ENCODE assay signal across 8 cellular contexts in genomic region chr3:123026551-123027291, GRCh38. TPM values are rescaled to one million over a fixed set of nuclear protein-coding genes. Genes with fewer than 3 reads are reported as not detected.
DNase-seq lines count a peak whose midpoint lies in the region; ATAC-seq, FAIRE-seq and TF ChIP-seq lines count a peak whose summit lies in the region.

No MANE protein-coding gene starts in this region.

- SMC1A ChIA-PET in GM12878 (lab: Charles Lee; ENCODE audit: uncharacterized antibody, unreplicated experiment), result interaction anchor here (0.7 kb wide), 1 partner anchor 32 kb away, joined by 3 read pairs; no protein-coding TSS in a partner anchor

- no peaks in the 10 kb centered on the region for H3K36me3 ChIP-seq in CD4-positive, CD25-positive, alpha-beta regulatory T cell (ENCODE audit: control insufficient read depth, insufficient read depth, low read length)
- H3K36me3 ChIP-seq in GM12878 (ENCODE audit: control insufficient read depth in 2 of 2, insufficient read depth in 2 of 2, low read length in 1 of 2) (no peaks in the 10 kb centered on the region), kidney (ENCODE audit: control insufficient read depth in 1 of 2, insufficient read depth in 2 of 2, low read length in 2 of 2) (no peaks in the 10 kb centered on the region)

- CTCF ChIA-PET in GM12878 (lab: Yijun Ruan, JAX), result interaction anchor here (0.6 to 4.1 kb wide), 7 partner anchors 81 to 720 kb away, joined by 3 to 41 read pairs (median 4); no protein-coding TSS in a partner anchor

- H3K9ac ChIP-seq in GM12878 (ENCODE audit: control insufficient read depth, insufficient read depth, low read length) (no peak overlapping the region), kidney (ENCODE audit: low read length in 2 of 2) (no peak overlapping the region)

- TF ChIP-seq CTCF in GM12878 (IDR thresholded peaks at IDR 0.05 in 2 of 3, conservative IDR thresholded peaks at IDR 0.05 in 1 of 3; ENCODE audit: control insufficient read depth in 2 of 3, extremely low read depth in 1 of 3, insufficient read depth in 1 of 3, low read depth in 3 of 3, low read length in 3 of 3) (no peak), kidney (IDR thresholded peaks at IDR 0.05; ENCODE audit: borderline replicate concordance, extremely low read depth, insufficient read depth) (no peak)

- RAD21 ChIA-PET in GM12878 (lab: Charles Lee; ENCODE audit: unreplicated experiment), result interaction anchor here (0.7 to 5.7 kb wide), 3 partner anchors 41 to 272 kb away, joined by 3 to 32 read pairs (median 4); no protein-coding TSS in a partner anchor

- peak overlapping the region; percentile 84 for H3K4me2 ChIP-seq in GM12878 (ENCODE audit: control insufficient read depth, insufficient read depth)

- H4K20me1 ChIP-seq in GM12878 (ENCODE audit: control insufficient read depth, insufficient read depth), result no peaks in the 10 kb centered on the region; the same call in 1 of the 2 replicates

- POLR2A ChIA-PET in GM12878 (lab: Charles Lee), result interaction anchor here (0.7 kb wide), 1 partner anchor 465 kb away, joined by 3 read pairs; no protein-coding TSS in a partner anchor

- no peak overlapping the region for H3K4me3 ChIP-seq in CD4-positive, CD25-positive, alpha-beta regulatory T cell (ENCODE audit: low read depth, low read length)
- peak overlapping the region; percentile 50; the same call in 1 of the 2 replicates for H3K4me3 ChIP-seq in GM12878
- peak overlapping the region; percentile 18 to 73 for H3K4me3 ChIP-seq in kidney (ENCODE audit: low read length in 2 of 2)

- H3K27me3 ChIP-seq in CD4-positive, CD25-positive, alpha-beta regulatory T cell (ENCODE audit: control insufficient read depth, insufficient read depth, low read length), result peaks cover 59% of the 10 kb centered on the region
- H3K27me3 ChIP-seq in GM12878 (replicated peaks in 1 of 2; ENCODE audit: control insufficient read depth in 2 of 2, insufficient read depth in 2 of 2, low read length in 1 of 2), result peaks cover 18 to 33% of the 10 kb centered on the region in 2 experiments

- no peaks in the 10 kb centered on the region for H3K79me2 ChIP-seq in GM12878 (ENCODE audit: control insufficient read depth, insufficient read depth, low read length)

- H3K27ac ChIP-seq in CD4-positive, CD25-positive, alpha-beta regulatory T cell (ENCODE audit: insufficient read depth, low read length, poor library complexity, severe bottlenecking), result no peak overlapping the region
- H3K27ac ChIP-seq in GM12878 (ENCODE audit: control insufficient read depth, insufficient read depth) (no peak overlapping the region), kidney (ENCODE audit: low read depth in 2 of 2, low read length in 2 of 2) (no peak overlapping the region)

- H3K9me3 ChIP-seq in CD4-positive, CD25-positive, alpha-beta regulatory T cell (ENCODE audit: control insufficient read depth in 2 of 2, low read length in 2 of 2), result peaks cover 0 to 2% of the 10 kb centered on the region in 2 experiments
- H3K9me3 ChIP-seq in GM12878 (replicated peaks; ENCODE audit: control insufficient read depth, insufficient read depth, low read length) (no peaks in the 10 kb centered on the region), kidney (ENCODE audit: control insufficient read depth in 1 of 2, low read length in 2 of 2) (no peaks in the 10 kb centered on the region)

- no peak for TF ChIP-seq POLR2A in GM12878 (IDR thresholded peaks at IDR 0.05; ENCODE audit: low read depth, low read length)

- 1% methylated on average over 45 of the region's 64 CpGs for WGBS in GM12878 (ENCODE audit: insufficient coverage, insufficient replicate concordance, low lambda C conversion rate, missing lambda C conversion rate)

- FAIRE-seq in GM12878 (lab: Jason Lieb, UNC), result no peak
- no peak for FAIRE-seq in kidney (lab: Jason Lieb, UNC)

- peaks cover 49% of the 10 kb centered on the region for H3K27me3 Mint-ChIP-seq in CD4-positive, CD25-positive, alpha-beta regulatory T cell

- ATAC-seq in CD4-positive, CD25-positive, alpha-beta regulatory T cell (ENCODE audit: low read depth in 2 of 2), result no peak
- peak; percentile 27 for ATAC-seq in GM12878
- no peak for ATAC-seq in stimulated activated naive CD8-positive, alpha-beta T cell treated with anti-CD3 and anti-CD28 coated beads, Interleukin-15, Interleukin-2, amounts not matched to agents 100 U/mL and 50 U/mL, for 24 hours
- no peak for ATAC-seq in GM18858 (IDR thresholded peaks at IDR 0.05; ENCODE audit: unreplicated experiment)

- H2AFZ ChIP-seq in GM12878 (ENCODE audit: control insufficient read depth, low read depth, low read length), result no peak overlapping the region

- intact Hi-C loops in GM12878 (cut with micrococcal nuclease; ENCODE audit: unreplicated experiment) (loop anchor here (5.0 to 10.0 kb wide), 2 partner anchors 464 to 632 kb away; partner anchors contain the start of genes DTX3L and PARP9), kidney (cut with DNase I) (loop anchor here (5.0 kb wide), 1 partner anchor 84 kb away; no protein-coding TSS in a partner anchor)

- H3K4me1 Mint-ChIP-seq in CD4-positive, CD25-positive, alpha-beta regulatory T cell, result peaks cover 6 to 21% (median 7%) of the 10 kb centered on the region in 4 donors

- in situ Hi-C loops in KBM-7 (cut with MboI; ENCODE audit: low pct_unique_long_range_greater_than_20kb, low sequenced_read_pairs) (no loop called here), GM12878 (cut with MboI) (no loop called here)

- peaks cover 22% of the 10 kb centered on the region for H3K4me1 ChIP-seq in CD4-positive, CD25-positive, alpha-beta regulatory T cell (ENCODE audit: control insufficient read depth, insufficient read depth, low read length, poor library complexity, severe bottlenecking)
- peaks cover 6% of the 10 kb centered on the region for H3K4me1 ChIP-seq in GM12878 (ENCODE audit: control insufficient read depth, insufficient read depth, low read length)
- H3K4me1 ChIP-seq in kidney (ENCODE audit: control insufficient read depth in 1 of 2, insufficient read depth in 1 of 2, low read depth in 1 of 2, low read length in 2 of 2), result peaks cover 6 to 16% of the 10 kb centered on the region in 2 donors

- no peaks in the 10 kb centered on the region for H3K36me3 Mint-ChIP-seq in CD4-positive, CD25-positive, alpha-beta regulatory T cell

- BruUV-seq in GM12878 (replicated peaks; lab: Mats Ljungman, UMichigan), result no TSS peak

- H3K9me3 Mint-ChIP-seq in CD4-positive, CD25-positive, alpha-beta regulatory T cell, result peaks cover 0 to 2% (median 0%) of the 10 kb centered on the region in 7 donors

- no peak for TF ChIP-seq EP300 in GM12878 (IDR thresholded peaks at IDR 0.05; ENCODE audit: borderline replicate concordance in 1 of 2, control insufficient read depth in 1 of 2, low read depth in 2 of 2, low read length in 2 of 2)

- H3K27ac Mint-ChIP-seq in CD4-positive, CD25-positive, alpha-beta regulatory T cell, result no peak overlapping the region

- H3K4me3 Mint-ChIP-seq in CD4-positive, CD25-positive, alpha-beta regulatory T cell, result peak overlapping the region in 3 of 4 donors; percentile 32 to 78 (median 70)

- no peak for DNase-seq in CD4-positive, CD25-positive, alpha-beta regulatory T cell
- peak; percentile 22 for DNase-seq in KBM-7
- no peak for DNase-seq in GM12878 (ENCODE audit: low read depth, low spot score)
- peak; percentile 81 for DNase-seq in kidney
- DNase-seq in stimulated activated naive CD8-positive, alpha-beta T cell treated with anti-CD3 and anti-CD28 coated beads, Interleukin-15, Interleukin-2, amounts not matched to agents 100 U/mL and 50 U/mL, for 24 hours, result peak; percentile 18
- DNase-seq in NAMALWA (ENCODE audit: low spot score), result no peak
- DNase-seq in A172 (ENCODE audit: low spot score), result no peak

- no peak for TF ChIP-seq RAD21 in GM12878 (IDR thresholded peaks at IDR 0.05; ENCODE audit: insufficient read depth, low read depth, low read length)

RNA-seq across cellular contexts. Expression of gene SEMA5B, which starts 0.8 kb away (rescaled TPM):
- total RNA-seq in CD4-positive, CD25-positive, alpha-beta regulatory T cell, result not detected
- polyA plus RNA-seq in CD4-positive, CD25-positive, alpha-beta regulatory T cell, result under 1 TPM in 1 of 4 donors, not detected in 3; 0.50 TPM
- not detected in 2 replicates for total RNA-seq in GM12878 (2013; cell fraction: nucleolus; rRNA removed)
- not detected in 2 replicates for total RNA-seq in GM12878 (2014; rRNA removed)
- not detected in 2 replicates for total RNA-seq in GM12878 (2014; rRNA removed; fragmentation: Illumina TruSeq; extraction: Trizol)
- not detected in 2 replicates for total RNA-seq in GM12878 (2021)
- polyA plus RNA-seq in GM12878 (2011; ENCODE audit: low read depth), result 0.13 TPM
- 0.05 TPM in 1 of 2 replicates, not detected in the other for polyA plus RNA-seq in GM12878 (2011; rRNA removed)
- 0.03 TPM in 2 replicates for polyA plus RNA-seq in GM12878 (2011; cell fraction: cytosol; rRNA removed)
- 0.04 TPM in 1 of 2 replicates, not detected in the other for polyA plus RNA-seq in GM12878 (2011; cell fraction: nucleus; rRNA removed)
- 0.06 TPM in 1 of 2 replicates, not detected in the other for polyA plus RNA-seq in GM12878 (2012)
- not detected in 2 replicates for polyA plus RNA-seq in GM12878 (2014; fragmentation: Illumina TruSeq; extraction: Trizol)
- not detected for polyA plus RNA-seq in GM12878 (2014; fragmentation: Nextera tagmentation; extraction: Ambion mirVana)
- not detected in 2 replicates for polyA plus RNA-seq in GM12878 (2014; rRNA removed)
- polyA plus RNA-seq in GM12878 (2016; fragmentation: Nextera tagmentation; extraction: Ambion mirVana), result not detected
- polyA minus RNA-seq in GM12878 (2011; rRNA and poly(A)+ RNA removed), result not detected in 2 replicates
- polyA minus RNA-seq in GM12878 (2011; cell fraction: cytosol; rRNA and poly(A)+ RNA removed), result not detected in 2 replicates
- polyA minus RNA-seq in GM12878 (2011; cell fraction: nucleus; rRNA and poly(A)+ RNA removed), result not detected in 2 replicates
- 8.4 TPM for total RNA-seq in kidney
- 6.6 TPM for polyA plus RNA-seq in kidney (ENCODE audit: insufficient read depth, low read depth, low replicate concordance)
- not detected in 2 replicates for total RNA-seq in A172 (2014; rRNA removed; shearing (Covaris generic))

RNA-seq across cellular contexts. Expression of gene PDIA5, which starts 40.1 kb away (rescaled TPM):
- total RNA-seq in CD4-positive, CD25-positive, alpha-beta regulatory T cell, result 1.3 TPM
- 1 to 10 TPM in 3 of 4 donors, under 1 TPM in 1; 0.92 to 2.6 (median 1.4) TPM for polyA plus RNA-seq in CD4-positive, CD25-positive, alpha-beta regulatory T cell
- total RNA-seq in GM12878 (2013; cell fraction: nucleolus; rRNA removed), result 20.9 and 29.7 TPM in 2 replicates
- 15.2 and 16.4 TPM in 2 replicates for total RNA-seq in GM12878 (2014; rRNA removed)
- total RNA-seq in GM12878 (2014; rRNA removed; fragmentation: Illumina TruSeq; extraction: Trizol), result 15.8 and 18.1 TPM in 2 replicates
- total RNA-seq in GM12878 (2021), result 24.2 and 24.5 TPM in 2 replicates
- 14.1 TPM for polyA plus RNA-seq in GM12878 (2011; ENCODE audit: low read depth)
- 13.0 and 20.2 TPM in 2 replicates for polyA plus RNA-seq in GM12878 (2011; rRNA removed)
- 15.8 and 16.3 TPM in 2 replicates for polyA plus RNA-seq in GM12878 (2011; cell fraction: cytosol; rRNA removed)
- polyA plus RNA-seq in GM12878 (2011; cell fraction: nucleus; rRNA removed), result 15.6 and 15.8 TPM in 2 replicates
- 19.9 and 21.6 TPM in 2 replicates for polyA plus RNA-seq in GM12878 (2012)
- 20.2 and 34.7 TPM in 2 replicates for polyA plus RNA-seq in GM12878 (2014; fragmentation: Illumina TruSeq; extraction: Trizol)
- 1 to 10 TPM; 4.1 to 5.2 TPM for polyA plus RNA-seq in GM12878 (2014; fragmentation: Nextera tagmentation; extraction: Ambion mirVana)
- polyA plus RNA-seq in GM12878 (2014; rRNA removed), result 20.4 and 24.8 TPM in 2 replicates
- polyA plus RNA-seq in GM12878 (2016; fragmentation: Nextera tagmentation; extraction: Ambion mirVana), result 10 to 100 TPM; 22.9 to 23.5 TPM
- 8.9 and 15.1 TPM in 2 replicates for polyA minus RNA-seq in GM12878 (2011; rRNA and poly(A)+ RNA removed)
- 5.6 and 8.0 TPM in 2 replicates for polyA minus RNA-seq in GM12878 (2011; cell fraction: cytosol; rRNA and poly(A)+ RNA removed)
- polyA minus RNA-seq in GM12878 (2011; cell fraction: nucleus; rRNA and poly(A)+ RNA removed), result 4.5 and 9.1 TPM in 2 replicates
- total RNA-seq in kidney, result 27.9 TPM
- polyA plus RNA-seq in kidney (ENCODE audit: insufficient read depth, low read depth, low replicate concordance), result 19.9 TPM
- 15.0 and 16.5 TPM in 2 replicates for total RNA-seq in A172 (2014; rRNA removed; shearing (Covaris generic))

Comparison
In these comparisons a context has a peak if more than half of its experiments do, and no peak if none do; other contexts are left out.
1. DNase-seq: peak in KBM-7 (single experiment), kidney (single experiment) and stimulated activated naive CD8-positive, alpha-beta T cell treated with anti-CD3 and anti-CD28 coated beads, Interleukin-15, Interleukin-2, amounts not matched to agents 100 U/mL and 50 U/mL, for 24 hours (single experiment); none in CD4-positive, CD25-positive, alpha-beta regulatory T cell (0 of 3), GM12878 (single experiment), NAMALWA (single experiment) and A172 (single experiment).